8 cellular contexts compared by ENCODE assay signal in genomic region chr9:135478858-135479468, GRCh38. TPM values are rescaled to one million over a fixed set of nuclear protein-coding genes. Genes with fewer than 3 reads are reported as not detected.
DNase-seq lines count a peak whose midpoint lies in the region; ATAC-seq and TF ChIP-seq lines count a peak whose summit lies in the region.

No MANE protein-coding gene starts in this region.

- 0% methylated on average over 4 of the region's 62 CpGs for WGBS in mammary epithelial cell (ENCODE audit: low coverage, missing lambda C conversion rate)
- 13% methylated on average over 17 of the region's 62 CpGs for WGBS in smooth muscle cell (ENCODE audit: low lambda C conversion rate)

- H2AFZ ChIP-seq in mammary epithelial cell (ENCODE audit: low read depth, low read length) (peak overlapping the region; percentile 30), smooth muscle cell (ENCODE audit: low read depth) (no peak overlapping the region)

- peaks cover 24% of the 10 kb centered on the region for H3K4me1 ChIP-seq in mammary epithelial cell (ENCODE audit: insufficient read depth, low read length)
- H3K4me1 ChIP-seq in smooth muscle cell (ENCODE audit: low read depth), result peaks cover 10% of the 10 kb centered on the region

- H3K4me3 ChIP-seq in mammary epithelial cell (replicated peaks in 1 of 3; ENCODE audit: insufficient read depth in 1 of 3, low read depth in 2 of 3, low read length in 3 of 3) (peak overlapping the region; percentile 33 to 81 (median 44)), smooth muscle cell (peak overlapping the region; percentile 57)

- in situ Hi-C loops in mammary epithelial cell (cut with MboI; ENCODE audit: low sequenced_read_pairs in 2 of 2), result no loop called here

- BruUV-seq in mammary epithelial cell (replicated peaks; lab: Mats Ljungman, UMichigan), result no TSS peak

- intact Hi-C loops in mammary epithelial cell (cut with micrococcal nuclease), result no loop called here

- peaks cover 16% of the 10 kb centered on the region for H3K79me2 ChIP-seq in mammary epithelial cell (ENCODE audit: insufficient read depth, low read length)
- no peaks in the 10 kb centered on the region for H3K79me2 ChIP-seq in smooth muscle cell (ENCODE audit: low read depth)

- H3K9ac ChIP-seq in mammary epithelial cell (ENCODE audit: insufficient read depth, low read length) (no peak overlapping the region), smooth muscle cell (ENCODE audit: low read depth) (no peak overlapping the region)

- no peaks in the 10 kb centered on the region for H3K9me3 ChIP-seq in mammary epithelial cell (replicated peaks; ENCODE audit: insufficient read depth, low read length)
- no peaks in the 10 kb centered on the region for H3K9me3 ChIP-seq in smooth muscle cell (replicated peaks; ENCODE audit: low read depth)

- H3K27me3 ChIP-seq in mammary epithelial cell (ENCODE audit: insufficient read depth, low read length) (no peaks in the 10 kb centered on the region), smooth muscle cell (ENCODE audit: low read depth) (no peaks in the 10 kb centered on the region)

- no peak for ATAC-seq in HG02885 (IDR thresholded peaks at IDR 0.05; ENCODE audit: poor library complexity, unreplicated experiment)
- ATAC-seq in HG02763 (IDR thresholded peaks at IDR 0.05; ENCODE audit: unreplicated experiment), result no peak

- no peaks in the 10 kb centered on the region for H3K36me3 ChIP-seq in mammary epithelial cell (ENCODE audit: insufficient read depth, low read length)
- no peaks in the 10 kb centered on the region for H3K36me3 ChIP-seq in smooth muscle cell (ENCODE audit: low read depth)

- CTCF ChIA-PET in mammary epithelial cell (lab: Charles Lee; ENCODE audit: low non-redundant PET), result no interaction called here

- DNase-seq in NCI-H2107 treated with DMSO at 0.1 percent for 48 hours (lab: John Stamatoyannopoulos, UW; ENCODE audit: unreplicated experiment) (peak; percentile 9), NCI-H2107 (lab: John Stamatoyannopoulos, UW) (no peak), NOMO-1 (lab: John Stamatoyannopoulos, UW; ENCODE audit: unreplicated experiment in 2 of 2) (peak; percentile 59), mammary epithelial cell (peak; percentile 25), inferior parietal cortex (ENCODE audit: extremely low spot score) (peak; percentile 35), smooth muscle cell (lab: John Stamatoyannopoulos, UW; ENCODE audit: unreplicated experiment) (no peak)

- H4K20me1 ChIP-seq in mammary epithelial cell (ENCODE audit: insufficient read depth, low read length) (no peaks in the 10 kb centered on the region), smooth muscle cell (ENCODE audit: low read depth) (peaks cover 21% of the 10 kb centered on the region)

- H3K4me2 ChIP-seq in mammary epithelial cell (ENCODE audit: insufficient read depth, low read depth, low read length) (peak overlapping the region; percentile 85), smooth muscle cell (peak overlapping the region; percentile 94)

- no peaks in the 10 kb centered on the region for H3F3A ChIP-seq in smooth muscle cell (ENCODE audit: low read depth)

- H3K27ac ChIP-seq in mammary epithelial cell (ENCODE audit: insufficient read depth, low read depth, low read length) (no peak overlapping the region), smooth muscle cell (ENCODE audit: low read depth) (no peak overlapping the region)

- dilution Hi-C loops in mammary epithelial cell (cut with HindIII; ENCODE audit: low sequenced_read_pairs), result no loop called here

- TF ChIP-seq CTCF in mammary epithelial cell (conservative IDR thresholded peaks at IDR 0.05 in 1 of 2, IDR thresholded peaks at IDR 0.05 in 1 of 2; ENCODE audit: extremely low read depth in 1 of 2, insufficient read depth in 1 of 2, low read depth in 1 of 2, low read length in 2 of 2), result peak in 1 of 2 donors; percentile 13
- peak; percentile 13 for TF ChIP-seq CTCF in smooth muscle cell (IDR thresholded peaks at IDR 0.05; ENCODE audit: borderline replicate concordance, insufficient read depth, poor library complexity, severe bottlenecking)

RNA-seq across cellular contexts. Expression of gene PPP1R26, which starts 0.6 kb away (rescaled TPM):
- total RNA-seq in mammary epithelial cell (10 to 100 TPM; 13.2 to 17.2 TPM), smooth muscle cell (7.3 and 8.1 TPM in 2 replicates)
- polyA plus RNA-seq in mammary epithelial cell (4.8 TPM), smooth muscle cell (6.2 and 7.7 TPM in 2 replicates)
- polyA minus RNA-seq in mammary epithelial cell, result 12.7 TPM

RNA-seq across cellular contexts. Expression of gene MRPS2, which starts 21.5 kb away (rescaled TPM):
- 10 to 100 TPM; 21.5 to 46.2 TPM for total RNA-seq in mammary epithelial cell
- 193 TPM for polyA plus RNA-seq in mammary epithelial cell
- 125 TPM for polyA minus RNA-seq in mammary epithelial cell
- 30.7 and 34.2 TPM in 2 replicates for total RNA-seq in smooth muscle cell
- polyA plus RNA-seq in smooth muscle cell, result 49.0 and 52.6 TPM in 2 replicates

RNA-seq across cellular contexts. Expression of gene LCN1, which starts 42.3 kb away (rescaled TPM):
- total RNA-seq in mammary epithelial cell (not detected), smooth muscle cell (0.85 and 0.99 TPM in 2 replicates)
- polyA plus RNA-seq in mammary epithelial cell (not detected), smooth muscle cell (3.5 and 5.6 TPM in 2 replicates)
- not detected for polyA minus RNA-seq in mammary epithelial cell

Comparison
In these comparisons a context has a peak if more than half of its experiments do, and no peak if none do; other contexts are left out.
1. DNase-seq: peak in NCI-H2107 treated with DMSO at 0.1 percent for 48 hours (single experiment), NOMO-1 (2 of 2), mammary epithelial cell (single experiment) and inferior parietal cortex (single experiment); none in NCI-H2107 (single experiment) and smooth muscle cell (single experiment).